2 cellular contexts compared by ENCODE assay signal in the genomic region with DNA sequence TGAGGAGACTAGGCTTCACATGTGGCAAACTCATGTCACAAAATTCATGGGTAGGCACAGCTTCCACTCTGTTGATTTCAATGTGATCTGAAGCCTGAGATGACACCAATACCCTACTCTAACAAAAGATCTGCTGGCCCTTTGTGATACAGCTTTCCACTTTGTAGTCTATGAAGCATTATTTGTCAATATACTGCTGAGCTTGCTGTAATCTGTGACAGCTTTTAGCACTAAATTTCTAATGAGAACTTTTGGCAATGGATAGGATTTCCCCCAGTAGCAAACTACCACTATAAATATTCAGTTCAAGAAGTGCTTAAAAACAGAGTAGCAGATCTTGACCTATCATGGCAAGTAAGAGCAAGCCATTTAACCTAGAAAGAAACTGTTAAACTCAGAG.
TF ChIP-seq lines count a peak whose summit lies in the region.

No MANE protein-coding gene starts in this region.

TF ChIP-seq in A549, 52 proteins besides CTCF, POLR2A, EP300 and RAD21:
- no peak for TF ChIP-seq CHD2 (IDR thresholded peaks at IDR 0.05; ENCODE audit: low read length, partially characterized antibody)
- peak; percentile 81 for TF ChIP-seq MAFK (IDR thresholded peaks at IDR 0.05; ENCODE audit: partially characterized antibody)

TF ChIP-seq in K562, 482 proteins besides CTCF, POLR2A, EP300 and RAD21:
- peak; percentile 42; the same call in 1 of the 2 replicates for TF ChIP-seq C11orf30 (IDR thresholded peaks at IDR 0.05; ENCODE audit: low read depth)
- no peak for TF ChIP-seq PHB (CRISPR knock-in tag; IDR thresholded peaks at IDR 0.05)
- TF ChIP-seq ZNF316 (IDR thresholded peaks at IDR 0.05): peak; percentile 59; the same call in 1 of the 2 replicates
- 0 out of 2 replicates have a peak, but pooled peaks have one; percentile 16 for TF ChIP-seq MAFG (tag; conservative IDR thresholded peaks at IDR 0.05)
